ENCODE assay signal across 8 cellular contexts in genomic region chr14:25537846-25538455, GRCh38.
DNase-seq lines count a peak whose midpoint lies in the region; ATAC-seq and TF ChIP-seq lines count a peak whose summit lies in the region.

No MANE protein-coding gene starts in this region.

- no peak overlapping the region for H3K56ac ChIP-seq in mesendoderm (ENCODE audit: low read length)

- no peak for ATAC-seq in HG03342 (IDR thresholded peaks at IDR 0.05; ENCODE audit: unreplicated experiment)
- no peak for ATAC-seq in GM21447 (IDR thresholded peaks at IDR 0.05; ENCODE audit: unreplicated experiment)

- TF ChIP-seq CTCF in GM12874 (IDR thresholded peaks at IDR 0.05; ENCODE audit: insufficient read depth, low read depth, low read length) (peak; percentile 7; the same call in 1 of the 2 replicates), thyroid gland (IDR thresholded peaks at IDR 0.05) (peak in 1 of 6 experiments; percentile 12)

- H3K4me1 ChIP-seq in mesendoderm (ENCODE audit: control insufficient read depth, low read depth, low read length) (no peaks in the 10 kb centered on the region), thyroid gland (no peaks in the 10 kb centered on the region)

- no peak overlapping the region for H2BK5ac ChIP-seq in mesendoderm (ENCODE audit: low read length)

- no peaks in the 10 kb centered on the region for H3K79me2 ChIP-seq in mesendoderm (ENCODE audit: control insufficient read depth, insufficient read depth, low read length)

- H4K8ac ChIP-seq in mesendoderm (ENCODE audit: low read depth, low read length) = no peak overlapping the region

- no peak for TF ChIP-seq POLR2A in thyroid gland (IDR thresholded peaks at IDR 0.05)

- WGBS in mesendoderm (ENCODE audit: extremely low coverage, insufficient coverage, low lambda C conversion rate) = no CpG with 5 or more reads among the region's 2 CpGs
- WGBS in thyroid gland, 2 donors = 67 to 71% methylated on average over 2 of the region's 2 CpGs

- H3K4me2 ChIP-seq in mesendoderm (ENCODE audit: low read length) = no peak overlapping the region

- no peak overlapping the region for H3K4me3 ChIP-seq in mesendoderm (ENCODE audit: low read length)
- H3K4me3 ChIP-seq in thyroid gland (replicated peaks in 1 of 3) = no peak overlapping the region

- intact Hi-C loops in thyroid gland (cut with DNase I) = no loop called here

- H3K27me3 ChIP-seq in mesendoderm (ENCODE audit: insufficient read depth, low read length, poor library complexity) (no peaks in the 10 kb centered on the region), thyroid gland (no peaks in the 10 kb centered on the region)

- H4K5ac ChIP-seq in mesendoderm (ENCODE audit: low read length) = no peak overlapping the region

- H2BK120ac ChIP-seq in mesendoderm (ENCODE audit: low read depth, low read length) = no peak overlapping the region

- no peak overlapping the region for H2BK15ac ChIP-seq in mesendoderm (replicated peaks; ENCODE audit: low read depth)

- H3K27ac ChIP-seq in mesendoderm (ENCODE audit: low read depth, low read length) (no peak overlapping the region), thyroid gland (no peak overlapping the region)

- H3K23ac ChIP-seq in mesendoderm (ENCODE audit: low read length) = no peak overlapping the region

- in situ Hi-C loops in ACHN (cut with HindIII; ENCODE audit: low pct_ligation_motif_present, low pct_unique_long_range_greater_than_20kb, low sequenced_read_pairs) = no loop called here

- H3K18ac ChIP-seq in mesendoderm (ENCODE audit: low read length) = no peak overlapping the region

- H3K4ac ChIP-seq in mesendoderm (ENCODE audit: low read depth, low read length) = no peak overlapping the region

- H3K79me1 ChIP-seq in mesendoderm (ENCODE audit: low read length) = no peaks in the 10 kb centered on the region

- no peaks in the 10 kb centered on the region for H3K36me3 ChIP-seq in mesendoderm (ENCODE audit: control insufficient read depth, insufficient read depth, low read length)
- H3K36me3 ChIP-seq in thyroid gland = no peaks in the 10 kb centered on the region

- H2AK5ac ChIP-seq in mesendoderm (ENCODE audit: low read length) = no peak overlapping the region

- no peaks in the 10 kb centered on the region for H3K9me3 ChIP-seq in thyroid gland

- DNase-seq in ACHN (peak; percentile 51), NCI-H1694 treated with DMSO at 0.1 percent for 48 hours (lab: John Stamatoyannopoulos, UW) (peak; percentile 37), mesendoderm (peak; percentile 83), thyroid gland (no peak)
- peak; percentile 17 to 34 for DNase-seq in activated CD4-positive, alpha-beta T cell treated with anti-CD3 and anti-CD28 coated beads, Interleukin-2, amount 50 U/mL, for 48 hours

- H3K9ac ChIP-seq in mesendoderm (ENCODE audit: low read length) = no peak overlapping the region

Comparison
In these comparisons a context has a peak if more than half of its experiments do, and no peak if none do; other contexts are left out.
1. DNase-seq: peak in ACHN (single experiment), NCI-H1694 treated with DMSO at 0.1 percent for 48 hours (single experiment), activated CD4-positive, alpha-beta T cell treated with anti-CD3 and anti-CD28 coated beads, Interleukin-2, amount 50 U/mL, for 48 hours (2 of 2) and mesendoderm (single experiment); none in thyroid gland (0 of 2).